Comparison of ENCODE assay signal across 11 cellular contexts in genomic region chr10:32413513-32413912, GRCh38.
DNase-seq lines count a peak whose midpoint lies in the region; ATAC-seq lines count a peak whose summit lies in the region.
"Had no signal": no experiment of that assay in that cellular context is flagged by ENCODE, and none has a peak within 500 bp of the region (broad histone marks: within the 10 kb centered on the region; RNA-seq: fewer than 3 reads in every experiment).

No MANE protein-coding gene starts in this region.

- no peaks in the 10 kb centered on the region for H3K27me3 Mint-ChIP-seq in activated T-cell treated with anti-CD3 and anti-CD28 coated beads, Interleukin-2, amount 50 U/mL, for 24 hours
- H3K27me3 Mint-ChIP-seq: activated naive CD8-positive, alpha-beta T cell treated with anti-CD3 and anti-CD28 coated beads, Interleukin-2, amount 10 ng/mL, durations not matched to agents 7 days and 5 days had no signal

- no peaks in the 10 kb centered on the region for H3K9me3 Mint-ChIP-seq in activated T-cell treated with anti-CD3 and anti-CD28 coated beads, Interleukin-2, amount 50 U/mL, for 24 hours
- H3K9me3 Mint-ChIP-seq: activated naive CD8-positive, alpha-beta T cell treated with anti-CD3 and anti-CD28 coated beads, Interleukin-2, amount 10 ng/mL, durations not matched to agents 7 days and 5 days had no signal

- H3K27ac Mint-ChIP-seq in activated T-cell treated with anti-CD3 and anti-CD28 coated beads, Interleukin-2, amount 50 U/mL, for 24 hours, result peak overlapping the region; percentile 66
- H3K27ac Mint-ChIP-seq: activated naive CD8-positive, alpha-beta T cell treated with anti-CD3 and anti-CD28 coated beads, Interleukin-2, amount 10 ng/mL, durations not matched to agents 7 days and 5 days had no signal

- H3K36me3 Mint-ChIP-seq in activated T-cell treated with anti-CD3 and anti-CD28 coated beads, Interleukin-2, amount 50 U/mL, for 24 hours (ENCODE audit: low read depth), result no peaks in the 10 kb centered on the region
- H3K36me3 Mint-ChIP-seq: activated naive CD8-positive, alpha-beta T cell treated with anti-CD3 and anti-CD28 coated beads, Interleukin-2, amount 10 ng/mL, durations not matched to agents 7 days and 5 days had no signal

- no peak overlapping the region for H3K4me3 Mint-ChIP-seq in activated T-cell treated with anti-CD3 and anti-CD28 coated beads, Interleukin-2, amount 50 U/mL, for 24 hours
- H3K4me3 Mint-ChIP-seq: activated naive CD8-positive, alpha-beta T cell treated with anti-CD3 and anti-CD28 coated beads, Interleukin-2, amount 10 ng/mL, durations not matched to agents 7 days and 5 days had no signal

- peaks cover 17% of the 10 kb centered on the region for H3K4me1 Mint-ChIP-seq in activated T-cell treated with anti-CD3 and anti-CD28 coated beads, Interleukin-2, amount 50 U/mL, for 24 hours (ENCODE audit: low read depth)

- peak; percentile 99 for ATAC-seq in stimulated activated naive CD8-positive, alpha-beta T cell treated with anti-CD3 and anti-CD28 coated beads, Interleukin-15, Interleukin-2, amounts not matched to agents 100 U/mL and 50 U/mL, for 24 hours
- no peak for ATAC-seq in HG02840 (IDR thresholded peaks at IDR 0.05; ENCODE audit: low FRiP score, unreplicated experiment)
- no peak for ATAC-seq in GM21528 (IDR thresholded peaks at IDR 0.05; ENCODE audit: low FRiP score, unreplicated experiment)

- peak; percentile 3 to 4 for DNase-seq in activated CD8-positive, alpha-beta memory T cell treated with anti-CD3 and anti-CD28 coated beads for 4 hours (ENCODE audit: low read depth in 2 of 2)
- no peak for DNase-seq in activated CD8-positive, alpha-beta memory T cell treated with anti-CD3 and anti-CD28 coated beads for 24 hours
- DNase-seq in activated T-cell treated with anti-CD3 and anti-CD28 coated beads, Interleukin-2, amount 50 U/mL, for 24 hours, result peak; percentile 49
- DNase-seq in islet precursor cell (peak; percentile 97), activated gamma-delta T cell treated with Interleukin-2 at 50 U/mL for 16 hours (no peak)
- DNase-seq in stimulated activated naive CD8-positive, alpha-beta T cell treated with anti-CD3 and anti-CD28 coated beads, Interleukin-15, Interleukin-2, amounts not matched to agents 100 U/mL and 50 U/mL, for 24 hours, result peak; percentile 53
- DNase-seq: activated naive CD8-positive, alpha-beta T cell treated with anti-CD3 and anti-CD28 coated beads, Interleukin-2, amount 10 ng/mL, durations not matched to agents 7 days and 5 days; AML-193; NCI-H2171 had no signal

Comparison
In these comparisons a context has a peak if more than half of its experiments do, and no peak if none do; other contexts are left out.
1. DNase-seq: peak in activated CD8-positive, alpha-beta memory T cell treated with anti-CD3 and anti-CD28 coated beads for 4 hours (2 of 2), activated T-cell treated with anti-CD3 and anti-CD28 coated beads, Interleukin-2, amount 50 U/mL, for 24 hours (single experiment), islet precursor cell (single experiment) and stimulated activated naive CD8-positive, alpha-beta T cell treated with anti-CD3 and anti-CD28 coated beads, Interleukin-15, Interleukin-2, amounts not matched to agents 100 U/mL and 50 U/mL, for 24 hours (single experiment); none in activated CD8-positive, alpha-beta memory T cell treated with anti-CD3 and anti-CD28 coated beads for 24 hours (single experiment) and activated gamma-delta T cell treated with Interleukin-2 at 50 U/mL for 16 hours (single experiment).